ENCODE assay signal across 20 cellular contexts in genomic region chr2:38064805-38065501, GRCh38.
DNase-seq lines count a peak whose midpoint lies in the region.
"Had no signal": no experiment of that assay in that cellular context is flagged by ENCODE, and none has a peak within 500 bp of the region (broad histone marks: within the 10 kb centered on the region; RNA-seq: fewer than 3 reads in every experiment).

No MANE protein-coding gene starts in this region.

- no peak overlapping the region for H3K4me3 ChIP-seq in skeletal muscle cell (ENCODE audit: low read depth, low read length)
- H3K4me3 ChIP-seq: ascending aorta, BLaER1, esophagus squamous epithelium, stomach, tibial nerve had no signal

- DNase-seq in NCI-H748 (lab: John Stamatoyannopoulos, UW; ENCODE audit: unreplicated experiment) = peak; percentile 2
- no peak for DNase-seq in NCI-H748 treated with DMSO at 0.1 percent for 48 hours (lab: John Stamatoyannopoulos, UW)
- DNase-seq in MV-4-11 (lab: John Stamatoyannopoulos, UW) = peak; percentile 21
- peak; percentile 32 for DNase-seq in brain pericyte (ENCODE audit: low read depth, low spot score)
- DNase-seq in skeletal muscle cell (ENCODE audit: low read depth) = peak; percentile 53
- DNase-seq in stimulated activated CD4-positive, alpha-beta T cell treated with anti-CD3 and anti-CD28 coated beads, Interleukin-4, amount 100 ng/mL, for 24 hours = no peak
- no peak for DNase-seq in dedifferentiated amniotic fluid mesenchymal stem cell (ENCODE audit: extremely low spot score)
- DNase-seq in activated CD8-positive, alpha-beta memory T cell treated with anti-CD3 and anti-CD28 coated beads, Interleukin-2, amount 50 U/mL, for 4 hours = no peak
- DNase-seq: activated CD4-positive, alpha-beta T cell treated with anti-CD3 and anti-CD28 coated beads for 48 hours; effector memory CD8-positive, alpha-beta T cell; esophagus squamous epithelium; Kasumi-1; kidney glomerular epithelial cell; NCI-H1417 treated with DMSO at 0.1 percent for 48 hours; NCI-H526 treated with DMSO at 0.1 percent for 48 hours; SHP77 treated with DMSO at 0.1 percent for 48 hours; stomach had no signal

Comparison
In these comparisons a context has a peak if more than half of its experiments do, and no peak if none do; other contexts are left out.
1. DNase-seq: peak in NCI-H748 (single experiment), MV-4-11 (single experiment), brain pericyte (single experiment) and skeletal muscle cell (single experiment); none in NCI-H748 treated with DMSO at 0.1 percent for 48 hours (single experiment), stimulated activated CD4-positive, alpha-beta T cell treated with anti-CD3 and anti-CD28 coated beads, Interleukin-4, amount 100 ng/mL, for 24 hours (single experiment), dedifferentiated amniotic fluid mesenchymal stem cell (single experiment) and activated CD8-positive, alpha-beta memory T cell treated with anti-CD3 and anti-CD28 coated beads, Interleukin-2, amount 50 U/mL, for 4 hours (single experiment).